10 cellular contexts compared by ENCODE assay signal in the genomic region with DNA sequence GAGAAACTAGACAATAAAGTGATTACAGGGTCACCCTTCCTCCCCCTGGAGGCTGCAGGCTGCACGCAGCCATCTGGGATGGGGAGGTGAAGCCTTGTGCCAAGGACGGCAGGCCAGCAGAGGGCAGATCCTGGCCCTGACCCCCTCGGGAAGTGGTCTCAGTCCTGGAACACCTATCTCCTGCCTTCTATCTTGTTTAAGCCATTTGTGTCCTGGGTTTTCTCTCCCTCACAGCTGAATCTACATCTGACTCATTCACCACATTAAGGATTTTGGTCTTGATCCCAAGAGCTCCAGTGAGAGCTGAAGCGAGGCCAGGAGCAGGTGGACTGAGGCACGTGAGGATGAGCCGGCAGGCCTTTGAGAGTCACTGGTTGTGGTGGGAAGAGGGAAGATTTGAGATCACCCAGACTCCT. TPM values are rescaled to one million over a fixed set of nuclear protein-coding genes. Genes with fewer than 3 reads are reported as not detected.
A peak's percentile ranks its signal among the peaks of the same experiment; 100 is the strongest.
DNase-seq lines count a peak whose midpoint lies in the region; ATAC-seq and TF ChIP-seq lines count a peak whose summit lies in the region.
"Had no signal": no experiment of that assay in that cellular context is flagged by ENCODE, and none has a peak within 500 bp of the region (broad histone marks: within the 10 kb centered on the region; RNA-seq: fewer than 3 reads in every experiment).

No MANE protein-coding gene starts in this region.

- H3K36me3 ChIP-seq in OCI-LY3 (replicated peaks; ENCODE audit: low read depth, low read length), result no peaks in the 10 kb centered on the region

- H3K4me2 ChIP-seq in OCI-LY3 (ENCODE audit: low read length), result no peak overlapping the region

- H3K9me3 ChIP-seq in OCI-LY3 (ENCODE audit: insufficient read depth, low read length), result no peaks in the 10 kb centered on the region

- H3K4me3 ChIP-seq in OCI-LY3 (ENCODE audit: low read length), result no peak overlapping the region

- H3K79me2 ChIP-seq in OCI-LY3 (ENCODE audit: low read length), result no peaks in the 10 kb centered on the region

- TF ChIP-seq CTCF in GM12873 (IDR thresholded peaks at IDR 0.05; ENCODE audit: insufficient read depth, low read depth, low read length, missing control alignments), result peak; percentile 27
- peak; percentile 11; the same call in 1 of the 2 replicates for TF ChIP-seq CTCF in OCI-LY3 (IDR thresholded peaks at IDR 0.05; ENCODE audit: low read depth, low read length)

- H2AFZ ChIP-seq in OCI-LY3 (ENCODE audit: low read depth, low read length), result no peak overlapping the region

- H3K9ac ChIP-seq in OCI-LY3 (ENCODE audit: low read length), result no peak overlapping the region

- H3K4me1 ChIP-seq in OCI-LY3 (ENCODE audit: low read length), result peaks cover 1% of the 10 kb centered on the region; the same call in 1 of the 2 replicates

- ATAC-seq in esophagus mucosa (peak; percentile 38), HG02571 (IDR thresholded peaks at IDR 0.05; ENCODE audit: unreplicated experiment) (no peak)

- no peak overlapping the region for H3K27ac ChIP-seq in OCI-LY3 (ENCODE audit: low read length)

- DNase-seq in pons (ENCODE audit: low spot score), result peak; percentile 22
- DNase-seq in putamen (ENCODE audit: low spot score), result no peak
- no peak for DNase-seq in posterior vena cava (ENCODE audit: low spot score)
- no peak for DNase-seq in NCI-H2107 treated with DMSO at 0.1 percent for 48 hours (lab: John Stamatoyannopoulos, UW; ENCODE audit: unreplicated experiment)
- DNase-seq: activated naive CD4-positive, alpha-beta T cell treated with Interleukin-2 at 50 U/mL for 16 hours; left cardiac atrium had no signal

- no peaks in the 10 kb centered on the region for H4K20me1 ChIP-seq in OCI-LY3 (ENCODE audit: insufficient read depth, low read length)

- H3K27me3 ChIP-seq in OCI-LY3 (ENCODE audit: low read depth, low read length), result peaks cover 53% of the 10 kb centered on the region

- intact Hi-C loops in posterior vena cava (cut with DNase I), result no loop called here

RNA-seq across cellular contexts. Expression of gene PARP12, which starts 16.4 kb away (rescaled TPM):
- total RNA-seq in esophagus mucosa (15.2 TPM), posterior vena cava (10 to 100 TPM; 27.7 to 35.3 TPM)
